8 cellular contexts compared by ENCODE assay signal in the genomic region with DNA sequence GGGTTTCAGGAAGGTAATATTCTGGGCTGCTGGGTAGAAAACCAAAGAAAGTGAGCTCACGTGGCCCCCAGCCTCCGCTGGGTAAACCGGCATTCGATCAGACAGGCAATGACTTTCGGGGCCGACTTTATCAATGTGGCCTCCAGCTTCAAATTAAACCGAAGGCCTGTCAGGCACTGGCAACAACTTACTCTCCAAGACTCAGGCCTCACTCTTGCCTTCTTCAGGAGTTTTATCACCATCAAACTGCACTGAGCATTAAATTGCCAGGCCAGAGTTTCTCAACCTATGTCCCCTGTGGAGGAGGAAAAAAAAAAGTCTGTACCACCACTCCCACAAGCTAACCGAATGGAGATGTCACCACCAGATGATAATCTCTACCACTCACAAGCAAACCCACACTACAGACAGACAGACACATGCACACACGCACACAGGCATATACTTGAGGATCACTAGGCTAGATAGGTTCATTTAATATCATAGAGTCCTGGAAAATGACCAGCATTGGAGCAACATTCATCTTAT. TPM values are rescaled to one million over a fixed set of nuclear protein-coding genes. Genes with fewer than 3 reads are reported as not detected.
DNase-seq lines count a peak whose midpoint lies in the region; ATAC-seq and TF ChIP-seq lines count a peak whose summit lies in the region.

No MANE protein-coding gene starts in this region.

- POLR2A ChIA-PET in AG04450 (lab: Yijun Ruan, JAX): interaction anchor here (0.9 kb wide), 1 partner anchor 87 kb away, joined by 3 read pairs; no protein-coding TSS in a partner anchor

- 38% methylated on average over 9 of the region's 9 CpGs for WGBS in urinary bladder

- intact Hi-C loops in lower lobe of right lung (cut with DNase I): no loop called here

- H3K27me3 ChIP-seq in AG04450 (ENCODE audit: control insufficient read depth, insufficient read depth, low read length) (no peaks in the 10 kb centered on the region), HUES6 (ENCODE audit: control insufficient read depth, insufficient read depth, low read length) (peaks cover 10% of the 10 kb centered on the region), lower lobe of right lung (ENCODE audit: low read depth) (no peaks in the 10 kb centered on the region)

- no peaks in the 10 kb centered on the region for H3K9me3 Mint-ChIP-seq in activated naive CD8-positive, alpha-beta T cell treated with anti-CD3 and anti-CD28 coated beads, Interleukin-2, amount 50 U/mL, for 24 hours

- H3K36me3 Mint-ChIP-seq in activated naive CD8-positive, alpha-beta T cell treated with anti-CD3 and anti-CD28 coated beads, Interleukin-2, amount 50 U/mL, for 24 hours (ENCODE audit: low read depth): no peaks in the 10 kb centered on the region

- H3K36me3 ChIP-seq in HUES6 (ENCODE audit: control insufficient read depth, insufficient read depth, low read length): no peaks in the 10 kb centered on the region
- no peaks in the 10 kb centered on the region for H3K36me3 ChIP-seq in lower lobe of right lung
- H3K36me3 ChIP-seq in urinary bladder (ENCODE audit: insufficient read depth): no peaks in the 10 kb centered on the region

- DNase-seq in AG04450 (ENCODE audit: low read depth, low spot score): no peak
- DNase-seq in activated naive CD8-positive, alpha-beta T cell treated with anti-CD3 and anti-CD28 coated beads, Interleukin-2, amount 50 U/mL, for 24 hours: no peak
- DNase-seq in lower lobe of right lung: no peak

- CTCF ChIA-PET in AG04450 (lab: Charles Lee): interaction anchor here (0.6 to 3.1 kb wide), 7 partner anchors 13 to 1948 kb away, joined by 3 to 18 read pairs (median 3); no protein-coding TSS in a partner anchor

- TF ChIP-seq CTCF in AG04450 (IDR thresholded peaks at IDR 0.05; ENCODE audit: low read depth, low read length) (no peak), lower lobe of right lung (IDR thresholded peaks at IDR 0.05) (no peak)

- H3K27me3 Mint-ChIP-seq in activated naive CD8-positive, alpha-beta T cell treated with anti-CD3 and anti-CD28 coated beads, Interleukin-2, amount 50 U/mL, for 24 hours: peaks cover 5% of the 10 kb centered on the region

- no peak for ATAC-seq in activated naive CD8-positive, alpha-beta T cell treated with anti-CD3 and anti-CD28 coated beads, Interleukin-2, amount 50 U/mL, for 24 hours
- ATAC-seq in lower lobe of right lung (no peak), GM18520 (IDR thresholded peaks at IDR 0.05; ENCODE audit: unreplicated experiment) (no peak), HG03460 (IDR thresholded peaks at IDR 0.05; ENCODE audit: unreplicated experiment) (no peak), GM21390 (IDR thresholded peaks at IDR 0.05; ENCODE audit: unreplicated experiment) (no peak)

- H3K9ac ChIP-seq in HUES6 (ENCODE audit: low read length): peak overlapping the region; percentile 75

- peak overlapping the region; percentile 85 for H3K27ac Mint-ChIP-seq in activated naive CD8-positive, alpha-beta T cell treated with anti-CD3 and anti-CD28 coated beads, Interleukin-2, amount 50 U/mL, for 24 hours

- H3K27ac ChIP-seq in AG04450 (ENCODE audit: low read depth, low read length): peak overlapping the region; percentile 59
- H3K27ac ChIP-seq in HUES6 (ENCODE audit: low read depth, low read length): no peak overlapping the region
- H3K27ac ChIP-seq in lower lobe of right lung: peak overlapping the region; percentile 89
- H3K27ac ChIP-seq in urinary bladder (ENCODE audit: low read depth): peak overlapping the region; percentile 94

- H3K4me1 Mint-ChIP-seq in activated naive CD8-positive, alpha-beta T cell treated with anti-CD3 and anti-CD28 coated beads, Interleukin-2, amount 50 U/mL, for 24 hours: peaks cover 37% of the 10 kb centered on the region

- H3K4me1 ChIP-seq in HUES6 (ENCODE audit: control insufficient read depth, insufficient read depth, low read length) (peaks cover 17% of the 10 kb centered on the region), lower lobe of right lung (peaks cover 35% of the 10 kb centered on the region), urinary bladder (ENCODE audit: insufficient read depth) (peaks cover 2% of the 10 kb centered on the region)

- H3K4me3 ChIP-seq in AG04450 (ENCODE audit: low read depth, low read length) (peak overlapping the region; percentile 89), HUES6 (ENCODE audit: low read depth, low read length) (peak overlapping the region; percentile 85), lower lobe of right lung (peak overlapping the region; percentile 83), urinary bladder (ENCODE audit: low read depth, low read length) (peak overlapping the region; percentile 86)

- no peaks in the 10 kb centered on the region; the same call in 1 of the 2 replicates for H3K9me3 ChIP-seq in AG04450 (ENCODE audit: control insufficient read depth, insufficient read depth, low read length)
- H3K9me3 ChIP-seq in HUES6 (ENCODE audit: control insufficient read depth, insufficient read depth, low read depth, low read length): no peaks in the 10 kb centered on the region
- no peaks in the 10 kb centered on the region for H3K9me3 ChIP-seq in lower lobe of right lung

- H3K4me3 Mint-ChIP-seq in activated naive CD8-positive, alpha-beta T cell treated with anti-CD3 and anti-CD28 coated beads, Interleukin-2, amount 50 U/mL, for 24 hours: peak overlapping the region; percentile 84

RNA-seq across cellular contexts. Expression of a gene that starts 1.1 kb away (rescaled TPM):
- polyA plus RNA-seq in AG04450 (2011; rRNA removed): 1.9 and 2.1 TPM in 2 replicates
- 4.5 and 5.0 TPM in 2 replicates for polyA minus RNA-seq in AG04450 (2011; rRNA and poly(A)+ RNA removed)
- 13.1 TPM for total RNA-seq in lower lobe of right lung
- total RNA-seq in urinary bladder: 30.3 TPM
- 9.2 TPM for polyA plus RNA-seq in urinary bladder
